ENCODE assay signal across 10 cellular contexts in genomic region chr14:90839024-90839888, GRCh38. TPM values are rescaled to one million over a fixed set of nuclear protein-coding genes. Genes with fewer than 3 reads are reported as not detected.
A peak's percentile ranks its signal among the peaks of the same experiment; 100 is the strongest.
DNase-seq lines count a peak whose midpoint lies in the region; ATAC-seq and TF ChIP-seq lines count a peak whose summit lies in the region.
"Had no signal": no experiment of that assay in that cellular context is flagged by ENCODE, and none has a peak within 500 bp of the region (broad histone marks: within the 10 kb centered on the region; RNA-seq: fewer than 3 reads in every experiment).

No MANE protein-coding gene starts in this region.

- TF ChIP-seq CTCF in omental fat pad (IDR thresholded peaks at IDR 0.05): no peak

- ATAC-seq in Right ventricle myocardium superior (ENCODE audit: poor library complexity): peak; percentile 94
- ATAC-seq in omental fat pad (ENCODE audit: low FRiP score): peak; percentile 29
- ATAC-seq in GM19463 (IDR thresholded peaks at IDR 0.05; ENCODE audit: unreplicated experiment): no peak

- intact Hi-C loops in Right ventricle myocardium superior (cut with DNase I): no loop called here

- peak; percentile 2 for DNase-seq in activated effector memory CD4-positive, alpha-beta T cell treated with anti-CD3 and anti-CD28 coated beads, Interleukin-2, amount 50 U/mL, for 16 hours
- no peak for DNase-seq in activated effector memory CD4-positive, alpha-beta T cell treated with Interleukin-2 at 50 U/mL for 16 hours
- DNase-seq in Right ventricle myocardium superior: peak; percentile 79
- no peak for DNase-seq in omental fat pad (ENCODE audit: low spot score)
- DNase-seq in DMS 273 (lab: John Stamatoyannopoulos, UW; ENCODE audit: unreplicated experiment): no peak
- DNase-seq in DMS114 treated with DMSO at 0.1 percent for 48 hours (lab: John Stamatoyannopoulos, UW; ENCODE audit: unreplicated experiment): no peak
- no peak for DNase-seq in stimulated activated CD4-positive, alpha-beta T cell treated with anti-CD3 and anti-CD28 coated beads, Interleukin-4, amount 100 ng/mL, for 24 hours
- DNase-seq: ACHN, Kasumi-1 had no signal

RNA-seq across cellular contexts. Expression of gene TTC7B, which starts 23.0 kb away (rescaled TPM):
- total RNA-seq in Right ventricle myocardium superior: 60.3 TPM
- 10 to 100 TPM; 31.9 to 56.3 (median 38.4) TPM for total RNA-seq in omental fat pad

Comparison
In these comparisons a context has a peak if more than half of its experiments do, and no peak if none do; other contexts are left out.
1. DNase-seq: peak in activated effector memory CD4-positive, alpha-beta T cell treated with anti-CD3 and anti-CD28 coated beads, Interleukin-2, amount 50 U/mL, for 16 hours (single experiment) and Right ventricle myocardium superior (single experiment); none in activated effector memory CD4-positive, alpha-beta T cell treated with Interleukin-2 at 50 U/mL for 16 hours (single experiment), omental fat pad (single experiment), DMS 273 (single experiment), DMS114 treated with DMSO at 0.1 percent for 48 hours (single experiment) and stimulated activated CD4-positive, alpha-beta T cell treated with anti-CD3 and anti-CD28 coated beads, Interleukin-4, amount 100 ng/mL, for 24 hours (single experiment).